In the genomic region with DNA sequence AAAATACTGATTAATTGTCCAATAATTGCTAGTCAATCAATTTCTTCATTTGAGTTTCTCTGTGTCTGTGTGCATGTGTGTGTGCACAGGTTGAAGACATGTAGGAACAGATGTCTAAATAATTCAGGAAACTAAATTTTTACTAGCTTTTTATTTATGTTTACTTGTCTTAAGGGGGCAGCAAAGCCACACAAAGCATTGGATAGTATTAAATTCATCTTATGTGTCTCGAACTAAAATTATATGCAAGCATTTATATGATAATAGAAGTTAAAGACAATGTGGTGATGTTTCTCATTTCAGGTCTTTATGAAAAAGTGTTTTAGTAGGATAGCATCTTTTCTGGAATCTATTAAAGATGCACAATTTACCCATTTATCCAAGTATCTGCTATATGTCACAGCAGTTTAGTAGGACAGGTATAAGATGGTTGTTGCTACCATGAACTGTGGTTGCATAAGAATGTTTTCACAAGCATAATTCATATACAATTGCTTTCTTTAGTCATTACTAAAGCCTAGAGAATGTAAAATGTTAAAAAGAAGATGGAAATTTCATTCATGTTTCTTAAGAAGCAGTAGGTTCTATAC, we compare ENCODE assay signal across 10 cellular contexts.
DNase-seq lines count a peak whose midpoint lies in the region; ATAC-seq and TF ChIP-seq lines count a peak whose summit lies in the region.
"Had no signal": no experiment of that assay in that cellular context is flagged by ENCODE, and none has a peak within 500 bp of the region (broad histone marks: within the 10 kb centered on the region; RNA-seq: fewer than 3 reads in every experiment).

No MANE protein-coding gene starts in this region.

- DNase-seq in GM06990 (ENCODE audit: extremely low read depth, insufficient read length) (no peak), NCI-H1694 treated with DMSO at 0.1 percent for 48 hours (lab: John Stamatoyannopoulos, UW) (peak; percentile 45), brain microvascular endothelial cell (peak; percentile 22), myocyte (ENCODE audit: low read depth) (peak; percentile 58), transverse colon (no peak)
- DNase-seq in CD8-positive, alpha-beta memory T cell, result no peak
- no peak for DNase-seq in naive thymus-derived CD4-positive, alpha-beta T cell
- DNase-seq: NCI-H226, occipital lobe had no signal

- H3K27ac ChIP-seq in brain microvascular endothelial cell (no peak overlapping the region), transverse colon (no peak overlapping the region)
- H3K27ac ChIP-seq in CD8-positive, alpha-beta memory T cell (ENCODE audit: low read depth, low read length), result no peak overlapping the region
- H3K27ac ChIP-seq in naive thymus-derived CD4-positive, alpha-beta T cell (ENCODE audit: low read depth, low read length), result no peak overlapping the region

- CTCF ChIA-PET in CD8-positive, alpha-beta memory T cell (lab: Charles Lee), result no interaction called here
- CTCF ChIA-PET in naive thymus-derived CD4-positive, alpha-beta T cell (lab: Charles Lee), result no interaction called here

- H3K36me3 ChIP-seq in GM06990 (ENCODE audit: control insufficient read depth, insufficient read depth, low read length), result no peaks in the 10 kb centered on the region
- H3K36me3 ChIP-seq in brain microvascular endothelial cell (replicated peaks), result no peaks in the 10 kb centered on the region
- H3K36me3 ChIP-seq in CD8-positive, alpha-beta memory T cell (ENCODE audit: insufficient read depth, low read length), result no peaks in the 10 kb centered on the region
- no peaks in the 10 kb centered on the region for H3K36me3 ChIP-seq in transverse colon
- no peaks in the 10 kb centered on the region for H3K36me3 ChIP-seq in naive thymus-derived CD4-positive, alpha-beta T cell (ENCODE audit: control insufficient read depth in 2 of 3, insufficient read depth in 3 of 3, low read length in 3 of 3)

- no peak overlapping the region for H3K4me3 ChIP-seq in GM06990 (replicated peaks; ENCODE audit: low read depth, low read length)
- H3K4me3 ChIP-seq in brain microvascular endothelial cell (ENCODE audit: low read depth, low read length), result no peak overlapping the region
- no peak overlapping the region for H3K4me3 ChIP-seq in CD8-positive, alpha-beta memory T cell (ENCODE audit: low read length)
- no peak overlapping the region for H3K4me3 ChIP-seq in transverse colon
- no peak overlapping the region for H3K4me3 ChIP-seq in naive thymus-derived CD4-positive, alpha-beta T cell (ENCODE audit: low read length)

- WGBS in transverse colon (ENCODE audit: low coverage in 1 of 2), 2 donors, result 0 to 14% methylated on average over 1 of the region's 1 CpG

- ATAC-seq in HG02938 (IDR thresholded peaks at IDR 0.05; ENCODE audit: unreplicated experiment), result no peak
- ATAC-seq in naive thymus-derived CD4-positive, alpha-beta T cell, result no peak

- H3K27me3 Mint-ChIP-seq in CD8-positive, alpha-beta memory T cell, result no peaks in the 10 kb centered on the region
- no peaks in the 10 kb centered on the region for H3K27me3 Mint-ChIP-seq in naive thymus-derived CD4-positive, alpha-beta T cell

- H3K4me3 Mint-ChIP-seq in CD8-positive, alpha-beta memory T cell, result no peak overlapping the region
- no peak overlapping the region for H3K4me3 Mint-ChIP-seq in naive thymus-derived CD4-positive, alpha-beta T cell

- TF ChIP-seq EP300 in transverse colon (IDR thresholded peaks at IDR 0.05; ENCODE audit: low read depth), result no peak

- H3K36me3 Mint-ChIP-seq in CD8-positive, alpha-beta memory T cell, result peaks cover 0 to 1% (median 0%) of the 10 kb centered on the region in 3 donors
- no peaks in the 10 kb centered on the region for H3K36me3 Mint-ChIP-seq in naive thymus-derived CD4-positive, alpha-beta T cell

- POLR2A ChIA-PET in CD8-positive, alpha-beta memory T cell (lab: Charles Lee), result no interaction called here
- POLR2A ChIA-PET in naive thymus-derived CD4-positive, alpha-beta T cell (lab: Charles Lee), result no interaction called here

- peak; percentile 12 for TF ChIP-seq CTCF in GM06990 (IDR thresholded peaks at IDR 0.05; ENCODE audit: insufficient read depth, low read length, poor library complexity, severe bottlenecking)
- peak; percentile 20 for TF ChIP-seq CTCF in brain microvascular endothelial cell (IDR thresholded peaks at IDR 0.05; ENCODE audit: low read depth, low read length, missing control alignments)
- TF ChIP-seq CTCF in transverse colon (IDR thresholded peaks at IDR 0.05), result no peak

- H3K4me1 ChIP-seq in CD8-positive, alpha-beta memory T cell (ENCODE audit: insufficient read depth, low read length), result no peaks in the 10 kb centered on the region
- no peaks in the 10 kb centered on the region for H3K4me1 ChIP-seq in transverse colon
- no peaks in the 10 kb centered on the region for H3K4me1 ChIP-seq in naive thymus-derived CD4-positive, alpha-beta T cell (ENCODE audit: control insufficient read depth in 2 of 2, insufficient read depth in 2 of 2, low read length in 2 of 2)

- H3K4me1 Mint-ChIP-seq in CD8-positive, alpha-beta memory T cell, result no peaks in the 10 kb centered on the region
- no peaks in the 10 kb centered on the region for H3K4me1 Mint-ChIP-seq in naive thymus-derived CD4-positive, alpha-beta T cell

- no peak overlapping the region for H3K27ac Mint-ChIP-seq in CD8-positive, alpha-beta memory T cell
- H3K27ac Mint-ChIP-seq in naive thymus-derived CD4-positive, alpha-beta T cell, result no peak overlapping the region

- peaks cover 2 to 24% (median 3%) of the 10 kb centered on the region in 5 donors for H3K9me3 Mint-ChIP-seq in CD8-positive, alpha-beta memory T cell
- H3K9me3 Mint-ChIP-seq in naive thymus-derived CD4-positive, alpha-beta T cell, result peaks cover 0 to 6% (median 1%) of the 10 kb centered on the region in 11 donors

- no peak for TF ChIP-seq POLR2A in transverse colon (IDR thresholded peaks at IDR 0.05)

- intact Hi-C loops in transverse colon (cut with DNase I; ENCODE audit: low total_unique reads), result no loop called here
- intact Hi-C loops in naive thymus-derived CD4-positive, alpha-beta T cell (cut with micrococcal nuclease), result no loop called here

- no peaks in the 10 kb centered on the region for H3K9me3 ChIP-seq in CD8-positive, alpha-beta memory T cell (ENCODE audit: low read length)
- no peaks in the 10 kb centered on the region for H3K9me3 ChIP-seq in transverse colon
- H3K9me3 ChIP-seq in naive thymus-derived CD4-positive, alpha-beta T cell (ENCODE audit: control insufficient read depth in 2 of 3, low read length in 3 of 3), result no peaks in the 10 kb centered on the region

- no peaks in the 10 kb centered on the region for H3K27me3 ChIP-seq in GM06990 (replicated peaks; ENCODE audit: control insufficient read depth, insufficient read depth, low read length)
- no peaks in the 10 kb centered on the region for H3K27me3 ChIP-seq in brain microvascular endothelial cell (replicated peaks)
- no peaks in the 10 kb centered on the region for H3K27me3 ChIP-seq in CD8-positive, alpha-beta memory T cell (ENCODE audit: insufficient read depth, low read length, poor library complexity, severe bottlenecking)
- no peaks in the 10 kb centered on the region for H3K27me3 ChIP-seq in transverse colon
- no peaks in the 10 kb centered on the region for H3K27me3 ChIP-seq in naive thymus-derived CD4-positive, alpha-beta T cell (ENCODE audit: control insufficient read depth in 2 of 2, insufficient read depth in 2 of 2, low read length in 2 of 2)

- in situ Hi-C loops in brain microvascular endothelial cell (cut with HindIII; ENCODE audit: low pct_ligation_motif_present, low sequenced_read_pairs) (no loop called here), transverse colon (cut with MboI; ENCODE audit: low pct_ligation_motif_present in 1 of 4, low pct_unique_long_range_greater_than_20kb in 1 of 4, low sequenced_read_pairs in 3 of 4) (no loop called here)

Comparison
In these comparisons a context has a peak if more than half of its experiments do, and no peak if none do; other contexts are left out.
1. DNase-seq: peak in NCI-H1694 treated with DMSO at 0.1 percent for 48 hours (single experiment), brain microvascular endothelial cell (single experiment) and myocyte (single experiment); none in GM06990 (single experiment), CD8-positive, alpha-beta memory T cell (0 of 5), transverse colon (single experiment) and naive thymus-derived CD4-positive, alpha-beta T cell (0 of 9).
2. CTCF ChIP-seq: peak in GM06990 (single experiment) and brain microvascular endothelial cell (single experiment); none in transverse colon (0 of 5).